In genomic region chr6:162726997-162727346, GRCh38 we compare ENCODE assay signal across 8 cellular contexts. TPM values are rescaled to one million over a fixed set of nuclear protein-coding genes. Genes with fewer than 3 reads are reported as not detected.
A peak's percentile ranks its signal among the peaks of the same experiment; 100 is the strongest.
DNase-seq lines count a peak whose midpoint lies in the region; ATAC-seq and TF ChIP-seq lines count a peak whose summit lies in the region.

No MANE protein-coding gene starts in this region.

- no peaks in the 10 kb centered on the region for H3K27me3 Mint-ChIP-seq in activated naive CD4-positive, alpha-beta T cell treated with anti-CD3 and anti-CD28 coated beads for 36 hours (ENCODE audit: low read depth)

- ATAC-seq in left lung (peak; percentile 15), HG03342 (IDR thresholded peaks at IDR 0.05; ENCODE audit: unreplicated experiment) (no peak)

- intact Hi-C loops in activated naive CD4-positive, alpha-beta T cell treated with anti-CD3 and anti-CD28 coated beads for 36 hours (cut with micrococcal nuclease), result loop anchor here (1.0 to 10.0 kb wide), 6 partner anchors 448 to 1735 kb away; partner anchors contain the start of genes AGPAT4, MAP3K4 and QKI
- intact Hi-C loops in breast epithelium (cut with DNase I; ENCODE audit: low total_unique reads), result no loop called here
- intact Hi-C loops in left lung (cut with DNase I), result no loop called here
- intact Hi-C loops in thyroid gland (cut with DNase I), result no loop called here

- WGBS in thyroid gland, 2 donors, result 0 to 5% methylated on average over 3 to 12 of the region's 14 CpGs

- H3K36me3 ChIP-seq in breast epithelium (no peaks in the 10 kb centered on the region), left lung (no peaks in the 10 kb centered on the region), thyroid gland (no peaks in the 10 kb centered on the region)

- H3K9me3 ChIP-seq in breast epithelium, result peaks cover 0 to 9% of the 10 kb centered on the region in 2 donors
- H3K9me3 ChIP-seq in left lung, result no peaks in the 10 kb centered on the region
- no peaks in the 10 kb centered on the region for H3K9me3 ChIP-seq in thyroid gland

- peak overlapping the region; percentile 84 for H3K4me3 Mint-ChIP-seq in activated naive CD4-positive, alpha-beta T cell treated with anti-CD3 and anti-CD28 coated beads for 36 hours

- H3K27me3 ChIP-seq in breast epithelium, result no peaks in the 10 kb centered on the region
- H3K27me3 ChIP-seq in left lung, result no peaks in the 10 kb centered on the region
- H3K27me3 ChIP-seq in thyroid gland, result no peaks in the 10 kb centered on the region

- peak overlapping the region; percentile 94 for H3K4me3 ChIP-seq in breast epithelium
- peak overlapping the region; percentile 71 to 83 for H3K4me3 ChIP-seq in left lung
- peak overlapping the region; percentile 56 to 84 (median 62) for H3K4me3 ChIP-seq in thyroid gland (replicated peaks in 1 of 3)

- peak; percentile 9 for DNase-seq in activated naive CD4-positive, alpha-beta T cell treated with anti-CD3 and anti-CD28 coated beads for 36 hours
- DNase-seq in activated naive CD4-positive, alpha-beta T cell treated with anti-CD3 and anti-CD28 coated beads, Interleukin-2, amount 50 U/mL, for 16 hours, result no peak
- DNase-seq in KBM-7 (peak; percentile 11), breast epithelium (ENCODE audit: low spot score in 2 of 2) (no peak), left lung (no peak), thyroid gland (no peak), SKM-1 (lab: John Stamatoyannopoulos, UW; ENCODE audit: unreplicated experiment) (no peak)

- H3K4me1 Mint-ChIP-seq in activated naive CD4-positive, alpha-beta T cell treated with anti-CD3 and anti-CD28 coated beads for 36 hours (ENCODE audit: low read depth), result peaks cover 7% of the 10 kb centered on the region

- in situ Hi-C loops in KBM-7 (cut with MboI; ENCODE audit: low pct_unique_long_range_greater_than_20kb, low sequenced_read_pairs), result no loop called here

- TF ChIP-seq POLR2A in breast epithelium (IDR thresholded peaks at IDR 0.05), result no peak
- no peak for TF ChIP-seq POLR2A in thyroid gland (IDR thresholded peaks at IDR 0.05)

- peaks cover 2% of the 10 kb centered on the region for H3K9me3 Mint-ChIP-seq in activated naive CD4-positive, alpha-beta T cell treated with anti-CD3 and anti-CD28 coated beads for 36 hours

- no peaks in the 10 kb centered on the region for H3K36me3 Mint-ChIP-seq in activated naive CD4-positive, alpha-beta T cell treated with anti-CD3 and anti-CD28 coated beads for 36 hours (ENCODE audit: low read depth)

- CTCF ChIA-PET in activated naive CD4-positive, alpha-beta T cell treated with anti-CD3 and anti-CD28 coated beads for 36 hours (lab: Charles Lee), result no interaction called here

- peak overlapping the region; percentile 80 for H3K27ac Mint-ChIP-seq in activated naive CD4-positive, alpha-beta T cell treated with anti-CD3 and anti-CD28 coated beads for 36 hours

- TF ChIP-seq CTCF in breast epithelium (IDR thresholded peaks at IDR 0.05) (no peak), left lung (IDR thresholded peaks at IDR 0.05) (no peak), thyroid gland (IDR thresholded peaks at IDR 0.05) (no peak)

- H3K27ac ChIP-seq in breast epithelium, result peak overlapping the region; percentile 94
- peak overlapping the region; percentile 78 to 86 for H3K27ac ChIP-seq in left lung
- H3K27ac ChIP-seq in thyroid gland, result peak overlapping the region in 2 of 3 donors; percentile 69 to 76

- H3K4me1 ChIP-seq in breast epithelium (no peaks in the 10 kb centered on the region), left lung (no peaks in the 10 kb centered on the region), thyroid gland (no peaks in the 10 kb centered on the region)

RNA-seq across cellular contexts. Expression of gene PRKN, which starts 0.6 kb away (rescaled TPM):
- total RNA-seq in activated naive CD4-positive, alpha-beta T cell treated with anti-CD3 and anti-CD28 coated beads for 36 hours, result under 1 TPM; 0.33 to 0.72 TPM
- total RNA-seq in breast epithelium (10 to 100 TPM in 2 of 3 donors, 1 to 10 TPM in 1; 7.2 to 19.0 (median 11.2) TPM), left lung (1 to 10 TPM; 2.1 to 4.3 TPM), thyroid gland (100 to 1,000 TPM in 1 of 4 donors, 1 to 10 TPM in 3; 5.2 to 121 (median 6.9) TPM)

RNA-seq across cellular contexts. Expression of gene PACRG, which starts 0.8 kb away (rescaled TPM):
- total RNA-seq in activated naive CD4-positive, alpha-beta T cell treated with anti-CD3 and anti-CD28 coated beads for 36 hours, result not detected
- total RNA-seq in breast epithelium (1 to 10 TPM in 2 of 3 donors, under 1 TPM in 1; 0.64 to 6.4 (median 4.6) TPM), left lung (1 to 10 TPM; 1.5 to 2.7 TPM), thyroid gland (1 to 10 TPM; 1.7 to 7.7 (median 3.7) TPM)

Comparison
In these comparisons a context has a peak if more than half of its experiments do, and no peak if none do; other contexts are left out.
1. DNase-seq: peak in activated naive CD4-positive, alpha-beta T cell treated with anti-CD3 and anti-CD28 coated beads for 36 hours (single experiment) and KBM-7 (single experiment); none in activated naive CD4-positive, alpha-beta T cell treated with anti-CD3 and anti-CD28 coated beads, Interleukin-2, amount 50 U/mL, for 16 hours (single experiment), breast epithelium (0 of 2), left lung (0 of 2), thyroid gland (0 of 2) and SKM-1 (single experiment).
2. Peak in every context shown above with its lines, with median percentiles within 50 percentile points of each other: H3K27ac ChIP-seq and H3K4me3 ChIP-seq.